Comparison of ENCODE assay signal across 8 cellular contexts in the genomic region with DNA sequence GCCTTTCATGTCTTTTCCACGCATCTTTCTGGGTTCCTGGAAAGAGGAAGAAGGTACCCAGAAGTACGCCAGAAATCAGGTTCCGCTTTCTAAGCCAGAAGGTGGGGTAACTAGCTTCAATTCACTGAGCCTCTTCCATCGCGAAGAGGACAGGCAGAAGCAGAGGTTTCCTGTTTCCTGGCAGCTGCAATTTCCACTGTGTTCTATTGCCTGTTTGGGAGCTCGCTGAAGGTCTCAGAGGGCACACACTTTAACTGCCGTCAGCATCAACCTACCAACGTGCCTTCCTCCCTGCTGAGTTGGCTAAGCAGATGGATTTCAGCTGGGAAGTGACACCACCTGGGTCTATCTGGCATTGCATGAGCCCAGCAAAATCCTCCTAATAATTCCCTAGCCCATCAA. TPM values are rescaled to one million over a fixed set of nuclear protein-coding genes. Genes with fewer than 3 reads are reported as not detected.
A peak's percentile ranks its signal among the peaks of the same experiment; 100 is the strongest.
DNase-seq lines count a peak whose midpoint lies in the region; ATAC-seq and TF ChIP-seq lines count a peak whose summit lies in the region.

No MANE protein-coding gene starts in this region.

- peaks cover 0 to 81% (median 21%) of the 10 kb centered on the region in 12 donors for H3K4me1 ChIP-seq in heart left ventricle

- TF ChIP-seq CTCF in GM06990 (IDR thresholded peaks at IDR 0.05; ENCODE audit: insufficient read depth, low read length, poor library complexity, severe bottlenecking): peak; percentile 38
- peak in 3 of 12 donors; percentile 24 to 39 (median 29) for TF ChIP-seq CTCF in heart left ventricle (IDR thresholded peaks at IDR 0.05)

- H3K36me3 ChIP-seq in GM06990 (ENCODE audit: control insufficient read depth, insufficient read depth, low read length): peaks cover 29% of the 10 kb centered on the region
- H3K36me3 ChIP-seq in heart left ventricle: peaks cover 0 to 28% (median 0%) of the 10 kb centered on the region in 9 donors

- no peaks in the 10 kb centered on the region for H3K9me3 ChIP-seq in heart left ventricle

- DNase-seq in A172 (ENCODE audit: low spot score) (peak; percentile 25), GM06990 (ENCODE audit: extremely low read depth, insufficient read length) (no peak), M059J (ENCODE audit: low read depth) (peak; percentile 58), SKM-1 (lab: John Stamatoyannopoulos, UW; ENCODE audit: unreplicated experiment) (peak; percentile 100), heart left ventricle (peak in 3 of 5 donors; percentile 46 to 55 (median 54)), mesenteric fat pad (ENCODE audit: low spot score) (no peak)
- DNase-seq in stimulated activated naive CD8-positive, alpha-beta T cell treated with anti-CD3 and anti-CD28 coated beads, Interleukin-15, Interleukin-2, amounts not matched to agents 100 U/mL and 50 U/mL, for 24 hours: peak; percentile 13
- no peak for DNase-seq in activated effector memory CD4-positive, alpha-beta T cell treated with anti-CD3 and anti-CD28 coated beads, Interleukin-2, amount 50 U/mL, for 16 hours

- peak; percentile 25 to 70 (median 62) for ATAC-seq in heart left ventricle
- ATAC-seq in stimulated activated naive CD8-positive, alpha-beta T cell treated with anti-CD3 and anti-CD28 coated beads, Interleukin-15, Interleukin-2, amounts not matched to agents 100 U/mL and 50 U/mL, for 24 hours: peak; percentile 16

- H3K4me3 ChIP-seq in GM06990 (replicated peaks; ENCODE audit: low read depth, low read length) (no peak overlapping the region), heart left ventricle (no peak overlapping the region)

- WGBS in heart left ventricle, 4 donors: 24 to 51% (median 39%) methylated on average over 8 of the region's 8 CpGs

- H3K27me3 ChIP-seq in GM06990 (replicated peaks; ENCODE audit: control insufficient read depth, insufficient read depth, low read length): no peaks in the 10 kb centered on the region
- H3K27me3 ChIP-seq in heart left ventricle: no peaks in the 10 kb centered on the region

- peak overlapping the region in 6 of 12 donors; percentile 14 to 80 (median 66) for H3K27ac ChIP-seq in heart left ventricle

- intact Hi-C loops in heart left ventricle (cut with DNase I): no loop called here

- TF ChIP-seq POLR2A in heart left ventricle (IDR thresholded peaks at IDR 0.05): no peak

RNA-seq across cellular contexts. Expression of gene NCF2, which starts 10.0 kb away (rescaled TPM):
- 2.7 and 5.8 TPM in 2 replicates for total RNA-seq in A172 (2014; rRNA removed; shearing (Covaris generic))
- total RNA-seq in M059J (2014; rRNA removed; shearing (Covaris generic)): 10.8 and 17.1 TPM in 2 replicates
- total RNA-seq in heart left ventricle (10 to 100 TPM in 2 of 9 donors, 1 to 10 TPM in 7; 2.6 to 51.2 (median 5.1) TPM), mesenteric fat pad (40.8 TPM)
- 1 to 10 TPM; 1.3 to 2.5 TPM for polyA plus RNA-seq in heart left ventricle

RNA-seq across cellular contexts. Expression of gene ARPC5, which starts 55.3 kb away (rescaled TPM):
- 334 and 446 TPM in 2 replicates for total RNA-seq in A172 (2014; rRNA removed; shearing (Covaris generic))
- 293 and 409 TPM in 2 replicates for total RNA-seq in M059J (2014; rRNA removed; shearing (Covaris generic))
- 100 to 1,000 TPM in 1 of 9 donors, 10 to 100 TPM in 8; 24.6 to 105 (median 31.3) TPM for total RNA-seq in heart left ventricle
- 10 to 100 TPM; 26.0 to 62.0 TPM for polyA plus RNA-seq in heart left ventricle
- 109 TPM for total RNA-seq in mesenteric fat pad

Comparison
In these comparisons a context has a peak if more than half of its experiments do, and no peak if none do; other contexts are left out.
1. DNase-seq: peak in A172 (single experiment), M059J (single experiment), SKM-1 (single experiment), heart left ventricle (3 of 5) and stimulated activated naive CD8-positive, alpha-beta T cell treated with anti-CD3 and anti-CD28 coated beads, Interleukin-15, Interleukin-2, amounts not matched to agents 100 U/mL and 50 U/mL, for 24 hours (single experiment); none in GM06990 (single experiment), activated effector memory CD4-positive, alpha-beta T cell treated with anti-CD3 and anti-CD28 coated beads, Interleukin-2, amount 50 U/mL, for 16 hours (single experiment) and mesenteric fat pad (single experiment).